Comparison of ENCODE assay signal across 23 cellular contexts in the genomic region with DNA sequence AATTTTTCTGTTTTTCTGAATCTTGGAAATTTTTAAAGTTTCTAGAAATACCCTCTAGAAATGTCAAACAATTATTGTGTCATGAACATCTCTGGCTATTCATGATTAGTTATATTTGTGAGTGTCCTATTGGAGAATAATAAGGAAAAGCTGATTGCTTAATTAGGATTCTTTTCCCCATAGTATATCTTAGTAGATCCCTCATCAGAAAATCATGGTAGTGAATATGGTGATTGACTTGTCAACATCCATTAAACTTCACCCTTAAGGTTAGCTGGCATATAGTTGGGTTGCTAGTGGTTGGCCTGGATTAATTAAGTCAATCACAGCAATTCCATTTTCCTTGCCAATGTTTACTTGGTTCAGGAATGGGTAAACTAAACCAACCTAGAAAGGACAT.
"Had no signal": no experiment of that assay in that cellular context is flagged by ENCODE, and none has a peak within 500 bp of the region (broad histone marks: within the 10 kb centered on the region; RNA-seq: fewer than 3 reads in every experiment).

No MANE protein-coding gene starts in this region.

- H3K4me2 ChIP-seq: neural progenitor cell had no signal

- H3K27ac ChIP-seq: neural progenitor cell, ovary, parathyroid adenoma, psoas muscle, right lobe of liver, sigmoid colon, stomach, thoracic aorta, thyroid gland, tibial nerve, upper lobe of right lung, uterus had no signal

- H3K9me3 ChIP-seq: ovary, psoas muscle, right lobe of liver, sigmoid colon, stomach, thoracic aorta, thyroid gland, tibial nerve, upper lobe of right lung, uterus had no signal

- H3K4me1 ChIP-seq: neural progenitor cell, parathyroid adenoma, psoas muscle, sigmoid colon, stomach, thyroid gland, uterus had no signal

- DNase-seq: natural killer cell; occipital lobe; ovary; posterior cingulate gyrus; psoas muscle; right cardiac atrium; right lobe of liver; sigmoid colon; small intestine; stimulated activated CD4-positive, alpha-beta T cell treated with anti-CD3 and anti-CD28 coated beads, Interleukin-15, amount 100 ng/mL, for 24 hours; stimulated activated CD4-positive, alpha-beta T cell treated with anti-CD3 and anti-CD28 coated beads, Interleukin-2, amount 100 ng/mL, for 24 hours; stimulated activated CD4-positive, alpha-beta T cell treated with anti-CD3 and anti-CD28 coated beads, Interleukin-2, amount 100 ng/mL, for 48 hours; stimulated activated CD4-positive, alpha-beta T cell treated with anti-CD3 and anti-CD28 coated beads, Interleukin-4, amount 100 ng/mL, for 24 hours; stimulated activated naive B cell treated with anti-CD40 and anti-IgM and Interleukin-4, amounts not matched to agents 10 μg/mL and 1 μg/mL and 100 μg/mL, for 72 hours; stimulated activated naive CD4-positive, alpha-beta T cell treated with Interleukin-2 at 50 U/mL for 16 hours; stomach; thyroid gland; upper lobe of right lung; uterus had no signal

- H3K4me3 ChIP-seq: neural progenitor cell, ovary, psoas muscle, right lobe of liver, sigmoid colon, stomach, thoracic aorta, thyroid gland, tibial nerve, upper lobe of right lung, uterus had no signal

- H3K9ac ChIP-seq: neural progenitor cell, parathyroid adenoma had no signal

- H3K79me2 ChIP-seq: parathyroid adenoma had no signal

- H3K36me3 ChIP-seq: neural progenitor cell, ovary, right lobe of liver, sigmoid colon, stomach, thoracic aorta, thyroid gland, tibial nerve, upper lobe of right lung, uterus had no signal

- H2AFZ ChIP-seq: neural progenitor cell, parathyroid adenoma had no signal

- H3K27me3 ChIP-seq: neural progenitor cell, ovary, right lobe of liver, sigmoid colon, stomach, thyroid gland, tibial nerve, upper lobe of right lung, uterus had no signal
